24 cellular contexts compared by ENCODE assay signal in genomic region chr3:127374626-127375010, GRCh38.
"Had no signal": no experiment of that assay in that cellular context is flagged by ENCODE, and none has a peak within 500 bp of the region (broad histone marks: within the 10 kb centered on the region; RNA-seq: fewer than 3 reads in every experiment).

No MANE protein-coding gene starts in this region.

- H3K4me3 Mint-ChIP-seq: naive thymus-derived CD8-positive, alpha-beta T cell; natural killer cell treated with Interleukin-12 subunit alpha and Interleukin-12 subunit beta and Interleukin-15 and Interleukin-18, amount 100 ng/mL, for 72 hours; nephron progenitor cell; neural crest cell; stimulated activated effector memory CD8-positive, alpha-beta T cell treated with anti-CD3 and anti-CD28 coated beads, Interleukin-12 subunit alpha, Interleukin-12 subunit beta, amount 100 ng/mL, for 72 hours; stimulated activated naive B cell treated with anti-CD40 and anti-IgM and Interleukin-4, amounts not matched to agents 10 μg/mL and 1 μg/mL and 100 μg/mL, for 72 hours; stimulated activated naive CD8-positive, alpha-beta T cell treated with anti-CD3 and anti-CD28 coated beads, Interleukin-15, Interleukin-2, amounts not matched to agents 100 ng/mL and 50 ng/mL, for 24 hours had no signal

- H2AFZ ChIP-seq: parathyroid adenoma had no signal

- H3K9me3 Mint-ChIP-seq: natural killer cell treated with Interleukin-12 subunit alpha and Interleukin-12 subunit beta and Interleukin-15 and Interleukin-18, amount 100 ng/mL, for 72 hours; nephron progenitor cell; stimulated activated naive CD8-positive, alpha-beta T cell treated with anti-CD3 and anti-CD28 coated beads, Interleukin-15, Interleukin-2, amounts not matched to agents 100 ng/mL and 50 ng/mL, for 24 hours had no signal

- H3K4me1 ChIP-seq: parathyroid adenoma, psoas muscle, right lobe of liver, sigmoid colon, stomach, thyroid gland, tibial nerve, upper lobe of left lung, uterus had no signal

- H3K4me3 ChIP-seq: ovary, psoas muscle, right lobe of liver, sigmoid colon, stomach, thoracic aorta, thyroid gland, tibial nerve, upper lobe of left lung, uterus had no signal

- FAIRE-seq: small intestine had no signal

- H3K4me1 Mint-ChIP-seq: stimulated activated naive B cell treated with anti-CD40 and anti-IgM and Interleukin-4, amounts not matched to agents 10 μg/mL and 1 μg/mL and 100 μg/mL, for 72 hours had no signal

- H3K27ac ChIP-seq: ovary, parathyroid adenoma, psoas muscle, right lobe of liver, sigmoid colon, stomach, thoracic aorta, thyroid gland, tibial nerve, upper lobe of left lung, uterus had no signal

- ATAC-seq: naive thymus-derived CD8-positive, alpha-beta T cell; natural killer cell treated with Interleukin-12 subunit alpha and Interleukin-12 subunit beta and Interleukin-15 and Interleukin-18, amount 100 ng/mL, for 72 hours; psoas muscle; right cardiac atrium; stimulated activated naive B cell treated with anti-CD40 and anti-IgM and Interleukin-4, amounts not matched to agents 10 μg/mL and 1 μg/mL and 100 μg/mL, for 72 hours had no signal

- H3K36me3 ChIP-seq: ovary, right lobe of liver, sigmoid colon, stomach, thoracic aorta, thyroid gland, tibial nerve, upper lobe of left lung, uterus had no signal

- H3K27ac Mint-ChIP-seq: naive thymus-derived CD8-positive, alpha-beta T cell; natural killer cell treated with Interleukin-12 subunit alpha and Interleukin-12 subunit beta and Interleukin-15 and Interleukin-18, amount 100 ng/mL, for 72 hours; nephron progenitor cell; progenitor cell of endocrine pancreas; stimulated activated effector memory CD8-positive, alpha-beta T cell treated with anti-CD3 and anti-CD28 coated beads, Interleukin-12 subunit alpha, Interleukin-12 subunit beta, amount 100 ng/mL, for 72 hours; stimulated activated naive B cell treated with anti-CD40 and anti-IgM and Interleukin-4, amounts not matched to agents 10 μg/mL and 1 μg/mL and 100 μg/mL, for 72 hours; stimulated activated naive CD8-positive, alpha-beta T cell treated with anti-CD3 and anti-CD28 coated beads, Interleukin-15, Interleukin-2, amounts not matched to agents 100 ng/mL and 50 ng/mL, for 24 hours had no signal

- H3K36me3 Mint-ChIP-seq: naive thymus-derived CD8-positive, alpha-beta T cell; natural killer cell treated with Interleukin-12 subunit alpha and Interleukin-12 subunit beta and Interleukin-15 and Interleukin-18, amount 100 ng/mL, for 72 hours; stimulated activated effector memory CD8-positive, alpha-beta T cell treated with anti-CD3 and anti-CD28 coated beads, Interleukin-12 subunit alpha, Interleukin-12 subunit beta, amount 100 ng/mL, for 72 hours; stimulated activated naive B cell treated with anti-CD40 and anti-IgM and Interleukin-4, amounts not matched to agents 10 μg/mL and 1 μg/mL and 100 μg/mL, for 72 hours had no signal

- H3K9ac ChIP-seq: parathyroid adenoma had no signal

- H3K9me3 ChIP-seq: ovary, psoas muscle, right lobe of liver, thoracic aorta, thyroid gland, uterus had no signal

- DNase-seq: naive thymus-derived CD8-positive, alpha-beta T cell; occipital lobe; psoas muscle; right cardiac atrium; right lobe of liver; sigmoid colon; small intestine; stimulated activated CD4-positive, alpha-beta T cell treated with anti-CD3 and anti-CD28 coated beads, Interleukin-4, amount 100 ng/mL, for 24 hours; stimulated activated naive B cell treated with anti-CD40 and anti-IgM and Interleukin-4, amounts not matched to agents 10 μg/mL and 1 μg/mL and 100 μg/mL, for 72 hours; stimulated activated naive CD4-positive, alpha-beta T cell treated with Interleukin-2 at 50 U/mL for 16 hours; thyroid gland; upper lobe of left lung; uterus had no signal

- H3K27me3 ChIP-seq: ovary, right lobe of liver, thyroid gland, tibial nerve, upper lobe of left lung, uterus had no signal
